9 cellular contexts compared by ENCODE assay signal in the genomic region with DNA sequence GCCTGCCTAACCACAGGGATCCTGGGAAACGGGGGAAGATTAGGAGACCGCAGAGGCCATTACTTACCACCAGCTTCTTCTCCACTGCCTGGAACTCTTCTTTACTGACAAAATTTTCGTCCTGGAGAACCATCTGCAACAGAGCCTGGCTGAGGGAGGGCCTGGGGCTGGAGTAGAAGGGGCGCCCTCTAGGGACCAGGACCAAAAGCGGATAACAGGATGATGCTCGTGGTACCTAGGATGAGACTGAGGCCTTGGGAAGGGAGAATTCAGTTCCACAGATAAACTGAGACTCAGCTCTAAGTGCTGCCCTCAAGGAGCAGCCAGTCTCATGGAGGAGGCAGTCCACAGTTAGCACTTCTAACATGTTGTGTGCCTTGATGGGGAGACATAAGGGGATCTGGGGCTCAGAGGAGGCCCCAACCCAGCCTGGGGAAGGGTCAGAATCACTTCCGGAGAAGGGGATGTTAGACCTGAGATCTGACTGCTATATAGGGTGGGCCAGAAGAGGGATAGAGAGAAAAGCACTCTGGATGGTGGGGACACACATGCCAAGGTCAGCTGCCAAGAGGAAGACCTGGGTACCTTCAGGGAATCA. TPM values are rescaled to one million over a fixed set of nuclear protein-coding genes. Genes with fewer than 3 reads are reported as not detected.
DNase-seq lines count a peak whose midpoint lies in the region; ATAC-seq and TF ChIP-seq lines count a peak whose summit lies in the region.
"Had no signal": no experiment of that assay in that cellular context is flagged by ENCODE, and none has a peak within 500 bp of the region (broad histone marks: within the 10 kb centered on the region; RNA-seq: fewer than 3 reads in every experiment).

No MANE protein-coding gene starts in this region.

- H3K27ac Mint-ChIP-seq in endodermal cell, result peak overlapping the region; percentile 100

- peak; percentile 62 for TF ChIP-seq CTCF in PC-9 (conservative IDR thresholded peaks at IDR 0.05)
- peak; percentile 80 for TF ChIP-seq CTCF in endodermal cell (conservative IDR thresholded peaks at IDR 0.05)
- peak; percentile 35 for TF ChIP-seq CTCF in psoas muscle (IDR thresholded peaks at IDR 0.05)

- peaks cover 8% of the 10 kb centered on the region; the same call in 1 of the 2 replicates for H3F3A ChIP-seq in PC-9 (ENCODE audit: insufficient read depth, low read depth)

- 77 to 82% methylated on average over 7 of the region's 7 CpGs for WGBS in endodermal cell (ENCODE audit: insufficient coverage in 1 of 2, insufficient read length in 1 of 2), 2 experiments
- 72 to 80% (median 77%) methylated on average over 7 of the region's 7 CpGs for WGBS in psoas muscle, 3 donors

- peaks cover 18% of the 10 kb centered on the region for H3K4me1 Mint-ChIP-seq in endodermal cell

- CTCF ChIA-PET in PC-9 (lab: Charles Lee), result interaction anchor here (0.5 to 0.7 kb wide), 5 partner anchors 61 to 1125 kb away, joined by 3 to 12 read pairs (median 7); no protein-coding TSS in a partner anchor

- no peaks in the 10 kb centered on the region for H3K27me3 ChIP-seq in PC-9 (ENCODE audit: insufficient read depth, low read depth)
- no peaks in the 10 kb centered on the region for H3K27me3 ChIP-seq in endodermal cell (ENCODE audit: control insufficient read depth, insufficient read depth, low read length, poor library complexity, severe bottlenecking)
- no peaks in the 10 kb centered on the region for H3K27me3 ChIP-seq in psoas muscle (ENCODE audit: insufficient read depth in 3 of 3, low read length in 2 of 3)

- no peaks in the 10 kb centered on the region for H3K27me3 Mint-ChIP-seq in endodermal cell (ENCODE audit: insufficient read depth)

- ATAC-seq in Right ventricle myocardium superior (ENCODE audit: poor library complexity) (no peak), left ventricle myocardium superior (no peak), psoas muscle (peak in 2 of 4 donors; percentile 31 to 34), GM19324 (IDR thresholded peaks at IDR 0.05; ENCODE audit: low FRiP score, unreplicated experiment) (no peak), GM21786 (IDR thresholded peaks at IDR 0.05; ENCODE audit: unreplicated experiment) (no peak)

- POLR2A ChIA-PET in PC-9 (lab: Charles Lee; ENCODE audit: unreplicated experiment), result no interaction called here

- H3K4me1 ChIP-seq in PC-9 (replicated peaks; ENCODE audit: insufficient read depth), result peaks cover 15% of the 10 kb centered on the region
- peaks cover 11% of the 10 kb centered on the region for H3K4me1 ChIP-seq in endodermal cell (ENCODE audit: control insufficient read depth, insufficient read depth, low read length)
- peaks cover 16% of the 10 kb centered on the region for H3K4me1 ChIP-seq in psoas muscle

- H3K4me2 ChIP-seq in PC-9, result peak overlapping the region; percentile 95

- peak overlapping the region; percentile 91 for H3K4me3 Mint-ChIP-seq in endodermal cell

- H4K20me1 ChIP-seq in PC-9 (ENCODE audit: insufficient read depth), result no peaks in the 10 kb centered on the region

- H3K36me3 Mint-ChIP-seq in endodermal cell (ENCODE audit: low read depth), result peaks cover 10% of the 10 kb centered on the region

- H3K9me3 ChIP-seq in PC-9 (ENCODE audit: insufficient read depth, low read depth) (no peaks in the 10 kb centered on the region), endodermal cell (ENCODE audit: control insufficient read depth, low read length) (no peaks in the 10 kb centered on the region), psoas muscle (no peaks in the 10 kb centered on the region)

- H3K36me3 ChIP-seq in PC-9 (ENCODE audit: low read depth), result no peaks in the 10 kb centered on the region
- H3K36me3 ChIP-seq in endodermal cell (ENCODE audit: control insufficient read depth, insufficient read depth, low read length), result no peaks in the 10 kb centered on the region
- H3K36me3 ChIP-seq in psoas muscle (ENCODE audit: insufficient read depth in 1 of 2, low read depth in 1 of 2), result peaks cover 0 to 8% of the 10 kb centered on the region in 2 donors

- H3K9me3 Mint-ChIP-seq in endodermal cell, result no peaks in the 10 kb centered on the region

- H3K27ac ChIP-seq in PC-9 (peak overlapping the region; percentile 78; the same call in 1 of the 2 replicates), endodermal cell (ENCODE audit: low read depth, low read length) (no peak overlapping the region), psoas muscle (peak overlapping the region; percentile 92)

- no TSS peak for BruUV-seq in PC-9 (replicated peaks; lab: Mats Ljungman, UMichigan)

- DNase-seq in Right ventricle myocardium superior, result peak; percentile 35
- DNase-seq in left ventricle myocardium superior, result no peak
- DNase-seq in PC-9, result no peak
- peak; percentile 88 for DNase-seq in endodermal cell
- DNase-seq in psoas muscle, result peak in 1 of 2 donors; percentile 32
- DNase-seq in NK-92 treated with Interleukin-12 subunit alpha and Interleukin-12 subunit beta, amount 100 ng/mL, for 24 hours (lab: John Stamatoyannopoulos, UW), result no peak

- no peaks in the 10 kb centered on the region for H3K79me2 ChIP-seq in PC-9 (ENCODE audit: low read depth)

- no peak overlapping the region for H3K9ac ChIP-seq in endodermal cell (ENCODE audit: extremely low read depth, low read length, poor library complexity, severe bottlenecking)

- H2AFZ ChIP-seq in PC-9, result no peak overlapping the region

- H3K9me2 ChIP-seq in PC-9 (ENCODE audit: insufficient read depth), result no peaks in the 10 kb centered on the region

- intact Hi-C loops in Right ventricle myocardium superior (cut with DNase I), result no loop called here
- intact Hi-C loops in left ventricle myocardium superior (cut with micrococcal nuclease), result no loop called here
- intact Hi-C loops in PC-9 (cut with micrococcal nuclease; ENCODE audit: unreplicated experiment), result no loop called here
- intact Hi-C loops in psoas muscle (cut with DNase I), result no loop called here

- H3K4me3 ChIP-seq in PC-9 (peak overlapping the region; percentile 67; the same call in 1 of the 2 replicates), endodermal cell (ENCODE audit: low read length) (peak overlapping the region; percentile 93), psoas muscle (peak overlapping the region; percentile 71)

RNA-seq across cellular contexts. Expression of a gene that starts 1.2 kb away (rescaled TPM):
- 17.1 TPM for total RNA-seq in Right ventricle myocardium superior
- 17.3 TPM for total RNA-seq in left ventricle myocardium superior
- total RNA-seq in PC-9 (2021), result 6.5 and 9.6 TPM in 2 replicates
- 10 to 100 TPM in 1 of 2 donors, 1 to 10 TPM in 1; 9.8 to 10.6 TPM for total RNA-seq in endodermal cell
- 9.7 TPM for polyA plus RNA-seq in endodermal cell (2013, experiment 1 of 2)
- polyA plus RNA-seq in endodermal cell (2013, experiment 2 of 2), result 7.9 TPM
- 10 to 100 TPM in 2 of 4 donors, 1 to 10 TPM in 2; 6.7 to 14.6 (median 10.6) TPM for total RNA-seq in psoas muscle
- polyA plus RNA-seq in psoas muscle, result 10 to 100 TPM; 11.2 to 18.8 (median 18.3) TPM

RNA-seq across cellular contexts. Expression of a gene that starts 7.8 kb away (rescaled TPM):
- total RNA-seq in Right ventricle myocardium superior (50.3 TPM), left ventricle myocardium superior (56.5 TPM), PC-9 (2021) (2.6 and 2.9 TPM in 2 replicates), endodermal cell (1 to 10 TPM; 4.8 to 6.6 TPM), psoas muscle (10 to 100 TPM; 42.3 to 86.7 (median 67.9) TPM)
- polyA plus RNA-seq in endodermal cell (2013, experiment 1 of 2), result 1.4 TPM
- polyA plus RNA-seq in endodermal cell (2013, experiment 2 of 2), result 1.4 TPM
- polyA plus RNA-seq in psoas muscle, result 10 to 100 TPM; 15.2 to 31.3 (median 30.1) TPM

RNA-seq across cellular contexts. Expression of a gene that starts 12.9 kb away (rescaled TPM):
- total RNA-seq in Right ventricle myocardium superior, result 0.70 TPM
- total RNA-seq in left ventricle myocardium superior, result 1.6 TPM
- total RNA-seq in PC-9 (2021), result 0.50 and 0.52 TPM in 2 replicates
- under 1 TPM; 0.57 to 0.60 TPM for total RNA-seq in endodermal cell
- not detected for polyA plus RNA-seq in endodermal cell (2013, experiment 1 of 2)
- polyA plus RNA-seq in endodermal cell (2013, experiment 2 of 2), result 0.50 TPM
- 1 to 10 TPM in 2 of 4 donors, under 1 TPM in 2; 0.57 to 1.2 (median 0.84) TPM for total RNA-seq in psoas muscle
- under 1 TPM; 0.03 to 0.25 (median 0.25) TPM for polyA plus RNA-seq in psoas muscle

RNA-seq across cellular contexts. Expression of a gene that starts 19.6 kb away (rescaled TPM):
- not detected for total RNA-seq in Right ventricle myocardium superior
- not detected for total RNA-seq in left ventricle myocardium superior
- 1.9 TPM in 2 replicates for total RNA-seq in PC-9 (2021)
- under 1 TPM; 0.35 to 0.93 TPM for total RNA-seq in endodermal cell
- polyA plus RNA-seq in endodermal cell (2013, experiment 1 of 2), result 0.28 TPM
- not detected for polyA plus RNA-seq in endodermal cell (2013, experiment 2 of 2)
- total RNA-seq in psoas muscle, result not detected
- under 1 TPM in 1 of 3 donors, not detected in 2; 0.03 TPM for polyA plus RNA-seq in psoas muscle
- total RNA-seq: urinary bladder had no signal
- polyA plus RNA-seq: urinary bladder had no signal

RNA-seq across cellular contexts. Expression of a gene that starts 36.7 kb away (rescaled TPM):
- 11.5 TPM for total RNA-seq in Right ventricle myocardium superior
- total RNA-seq in left ventricle myocardium superior, result 10.5 TPM
- 8.9 and 9.3 TPM in 2 replicates for total RNA-seq in PC-9 (2021)
- 10 to 100 TPM; 21.8 to 26.6 TPM for total RNA-seq in endodermal cell
- polyA plus RNA-seq in endodermal cell (2013, experiment 1 of 2), result 30.9 TPM
- polyA plus RNA-seq in endodermal cell (2013, experiment 2 of 2), result 32.0 TPM
- total RNA-seq in psoas muscle, result 10 to 100 TPM in 2 of 4 donors, 1 to 10 TPM in 2; 9.0 to 10.7 (median 10.2) TPM
- 10 to 100 TPM in 2 of 3 donors, 1 to 10 TPM in 1; 2.6 to 14.5 (median 13.7) TPM for polyA plus RNA-seq in psoas muscle

Comparison
In these comparisons a context has a peak if more than half of its experiments do, and no peak if none do; other contexts are left out.
1. DNase-seq: peak in Right ventricle myocardium superior (single experiment) and endodermal cell (single experiment); none in left ventricle myocardium superior (single experiment), PC-9 (0 of 2) and NK-92 treated with Interleukin-12 subunit alpha and Interleukin-12 subunit beta, amount 100 ng/mL, for 24 hours (single experiment).
2. Peak in every context shown above with its lines, with median percentiles within 50 percentile points of each other: H3K4me3 ChIP-seq and CTCF ChIP-seq.